28 cellular contexts compared by ENCODE assay signal in the genomic region with DNA sequence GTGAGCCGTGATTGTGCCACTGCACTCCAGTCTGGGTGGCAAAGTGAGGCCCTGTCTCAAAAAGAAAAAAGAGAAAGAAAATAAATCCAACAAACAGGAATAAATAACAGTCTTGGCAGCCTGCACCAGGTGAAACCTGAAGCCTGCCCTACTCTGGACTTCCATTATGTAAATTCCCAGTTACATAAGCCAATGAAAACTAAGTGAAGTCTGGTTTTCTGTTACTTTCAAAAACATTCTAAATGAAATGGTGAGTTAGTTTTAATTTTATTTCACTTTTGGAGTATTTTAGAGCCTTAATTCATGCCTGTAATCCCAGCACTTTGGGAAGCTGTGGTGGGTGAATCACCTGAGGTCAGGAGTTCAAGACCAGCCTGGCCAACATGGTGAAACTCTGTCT.
"Had no signal": no experiment of that assay in that cellular context is flagged by ENCODE, and none has a peak within 500 bp of the region (broad histone marks: within the 10 kb centered on the region; RNA-seq: fewer than 3 reads in every experiment).

No MANE protein-coding gene starts in this region.

- DNase-seq: activated CD4-positive, alpha-beta memory T cell treated with anti-CD3 and anti-CD28 coated beads, Interleukin-2, amount 10 ng/mL, durations not matched to agents 7 days and 5 days; activated CD4-positive, alpha-beta T cell treated with anti-CD3 and anti-CD28 coated beads for 1 hour; activated CD4-positive, alpha-beta T cell treated with anti-CD3 and anti-CD28 coated beads for 48 hours; activated CD4-positive, CD25-positive, alpha-beta regulatory T cell; activated gamma-delta T cell; activated naive CD4-positive, alpha-beta T cell treated with Interleukin-2 at 50 U/mL for 16 hours; activated T-cell treated with anti-CD3 and anti-CD28 coated beads, Interleukin-2, amount 50 U/mL, for 24 hours; adrenal gland; central memory CD4-positive, alpha-beta T cell; colonic mucosa; MM.1S; NCI-H1092; NCI-H1436 treated with DMSO at 0.1 percent for 48 hours; NCI-H1694 treated with DMSO at 0.1 percent for 48 hours; NCI-H2029; NCI-H2171 treated with DMSO at 0.1 percent for 48 hours; NCI-H345; NCI-H524 treated with DMSO at 0.1 percent for 48 hours; PC-9; Right ventricle myocardium superior; SW 1271; T-helper 1 cell; T-helper 2 cell; T-helper 9 cell; WERI-Rb-1 had no signal

- H3K9me3 Mint-ChIP-seq: activated CD4-positive, alpha-beta memory T cell treated with anti-CD3 and anti-CD28 coated beads, Interleukin-2, amount 10 ng/mL, durations not matched to agents 7 days and 5 days; activated T-cell treated with anti-CD3 and anti-CD28 coated beads, Interleukin-2, amount 50 U/mL, for 24 hours; activated T-helper 2 cell treated with anti-CD3 and anti-CD28 coated beads, Interferon-gamma antibody, Interleukin-2, Interleukin-4, amounts not matched to agents 10 μg/mL and 5 μg/mL and 100 μg/mL, durations not matched to agents 14 hours and 24 hours and 36 hours had no signal

- H3K27ac Mint-ChIP-seq: activated CD4-positive, alpha-beta memory T cell treated with anti-CD3 and anti-CD28 coated beads, Interleukin-2, amount 10 ng/mL, durations not matched to agents 7 days and 5 days; activated naive CD4-positive, alpha-beta T cell treated with anti-CD3 and anti-CD28 coated beads, Interleukin-2, amount 50 U/mL, for 24 hours; activated T-cell treated with anti-CD3 and anti-CD28 coated beads, Interleukin-2, amount 50 U/mL, for 24 hours; activated T-helper 2 cell treated with anti-CD3 and anti-CD28 coated beads, Interferon-gamma antibody, Interleukin-2, Interleukin-4, amounts not matched to agents 10 μg/mL and 5 μg/mL and 100 μg/mL, durations not matched to agents 14 hours and 24 hours and 36 hours; brain had no signal
